ENCODE assay signal across 25 cellular contexts in genomic region chr11:75549370-75549958, GRCh38. TPM values are rescaled to one million over a fixed set of nuclear protein-coding genes. Genes with fewer than 3 reads are reported as not detected.
A peak's percentile ranks its signal among the peaks of the same experiment; 100 is the strongest.
DNase-seq lines count a peak whose midpoint lies in the region; ATAC-seq, FAIRE-seq and TF ChIP-seq lines count a peak whose summit lies in the region.
"Had no signal": no experiment of that assay in that cellular context is flagged by ENCODE, and none has a peak within 500 bp of the region (broad histone marks: within the 10 kb centered on the region; RNA-seq: fewer than 3 reads in every experiment).

No MANE protein-coding gene starts in this region.

- no peak overlapping the region for H2BK120ac ChIP-seq in mesenchymal stem cell (ENCODE audit: low read depth, low read length)

- no peak overlapping the region for H3K9ac ChIP-seq in astrocyte (ENCODE audit: low read length)
- H3K9ac ChIP-seq in mesenchymal stem cell (ENCODE audit: low read length) = no peak overlapping the region
- H3K9ac ChIP-seq: KMS-11 had no signal

- no peak overlapping the region for H2BK5ac ChIP-seq in mesenchymal stem cell (ENCODE audit: low read depth, low read length, poor library complexity, severe bottlenecking)

- H3K4me3 ChIP-seq in astrocyte (ENCODE audit: insufficient read depth, low read depth, low read length) (no peak overlapping the region), mesenchymal stem cell (ENCODE audit: insufficient read depth in 1 of 2, low read depth in 1 of 2, low read length in 2 of 2) (no peak overlapping the region)
- H3K4me3 ChIP-seq: Peyer's patch had no signal

- no peak overlapping the region for H3K23ac ChIP-seq in mesenchymal stem cell (ENCODE audit: low read length in 2 of 2)

- H3K27me3 ChIP-seq in astrocyte (ENCODE audit: insufficient read depth, low read length) (peaks cover 4% of the 10 kb centered on the region), mesenchymal stem cell (ENCODE audit: control insufficient read depth in 1 of 2, insufficient read depth in 1 of 2, low read length in 2 of 2) (peaks cover 3% of the 10 kb centered on the region in 2 experiments)
- H3K27me3 ChIP-seq: Peyer's patch had no signal

- H3K4me1 ChIP-seq in astrocyte (ENCODE audit: insufficient read depth, low read length) (peaks cover 9% of the 10 kb centered on the region), mesenchymal stem cell (ENCODE audit: control insufficient read depth, insufficient read depth, low read depth, low read length) (peaks cover 13% of the 10 kb centered on the region)

- POLR2A ChIA-PET in activated CD4-positive, alpha-beta T cell treated with anti-CD3 and anti-CD28 coated beads for 36 hours (lab: Charles Lee) = no interaction called here

- WGBS in mesenchymal stem cell = 95% methylated on average over 5 of the region's 5 CpGs

- H4K20me1 ChIP-seq in astrocyte (ENCODE audit: insufficient read depth, low read length) = no peaks in the 10 kb centered on the region

- no peak overlapping the region for H4K8ac ChIP-seq in mesenchymal stem cell (ENCODE audit: low read length)

- H2BK15ac ChIP-seq in mesenchymal stem cell (ENCODE audit: low read depth, poor library complexity, severe bottlenecking) = no peak overlapping the region

- peaks cover 2% of the 10 kb centered on the region for H3K4me1 Mint-ChIP-seq in activated CD4-positive, alpha-beta T cell treated with anti-CD3 and anti-CD28 coated beads for 36 hours
- peaks cover 6% of the 10 kb centered on the region for H3K4me1 Mint-ChIP-seq in stimulated activated naive CD8-positive, alpha-beta T cell treated with anti-CD3 and anti-CD28 coated beads, Interleukin-15, amount 100 ng/mL, for 72 hours
- H3K4me1 Mint-ChIP-seq in astrocyte (ENCODE audit: low read depth, unreplicated experiment) = peaks cover 8% of the 10 kb centered on the region

- no peaks in the 10 kb centered on the region for H3K36me3 Mint-ChIP-seq in activated CD4-positive, alpha-beta T cell treated with anti-CD3 and anti-CD28 coated beads for 36 hours (ENCODE audit: low read depth)
- no peaks in the 10 kb centered on the region for H3K36me3 Mint-ChIP-seq in astrocyte (ENCODE audit: low read depth, unreplicated experiment)
- H3K36me3 Mint-ChIP-seq: CD8-positive, alpha-beta T cell had no signal

- H3K79me2 ChIP-seq in astrocyte (ENCODE audit: insufficient read depth, low read length) = no peaks in the 10 kb centered on the region

- H3K14ac ChIP-seq in mesenchymal stem cell (ENCODE audit: low read length in 2 of 2) = no peak overlapping the region

- no peak overlapping the region for H3K27ac ChIP-seq in astrocyte (ENCODE audit: low read depth, low read length)
- no peak overlapping the region for H3K27ac ChIP-seq in mesenchymal stem cell (ENCODE audit: low read length, poor library complexity, severe bottlenecking)
- H3K27ac ChIP-seq: KMS-11, Peyer's patch had no signal

- no peaks in the 10 kb centered on the region for H3K36me3 ChIP-seq in astrocyte (ENCODE audit: insufficient read depth, low read length)
- no peaks in the 10 kb centered on the region for H3K36me3 ChIP-seq in mesenchymal stem cell (ENCODE audit: control insufficient read depth in 1 of 2, insufficient read depth in 2 of 2, low read depth in 1 of 2, low read length in 2 of 2)
- H3K36me3 ChIP-seq: Peyer's patch had no signal

- H3K4ac ChIP-seq in mesenchymal stem cell (ENCODE audit: low read depth in 1 of 2, low read length in 2 of 2) = peak overlapping the region in 1 of 2 experiments; percentile 18

- H2BK12ac ChIP-seq in mesenchymal stem cell (ENCODE audit: low read length in 2 of 2) = no peak overlapping the region

- intact Hi-C loops in activated CD4-positive, alpha-beta T cell treated with anti-CD3 and anti-CD28 coated beads for 36 hours (cut with DNase I, micrococcal nuclease) = no loop called here

- H3K9me3 Mint-ChIP-seq in activated CD4-positive, alpha-beta T cell treated with anti-CD3 and anti-CD28 coated beads for 36 hours (ENCODE audit: low read depth) = no peaks in the 10 kb centered on the region
- no peaks in the 10 kb centered on the region for H3K9me3 Mint-ChIP-seq in stimulated activated naive CD8-positive, alpha-beta T cell treated with anti-CD3 and anti-CD28 coated beads, Interleukin-15, amount 100 ng/mL, for 72 hours
- H3K9me3 Mint-ChIP-seq in astrocyte (ENCODE audit: unreplicated experiment) = no peaks in the 10 kb centered on the region
- H3K9me3 Mint-ChIP-seq: CD8-positive, alpha-beta T cell had no signal

- no peak overlapping the region for H3K27ac Mint-ChIP-seq in activated CD4-positive, alpha-beta T cell treated with anti-CD3 and anti-CD28 coated beads for 36 hours
- peak overlapping the region in 1 of 2 donors; percentile 4 for H3K27ac Mint-ChIP-seq in stimulated activated naive CD8-positive, alpha-beta T cell treated with anti-CD3 and anti-CD28 coated beads, Interleukin-15, amount 100 ng/mL, for 72 hours
- peak overlapping the region; percentile 50 for H3K27ac Mint-ChIP-seq in astrocyte (ENCODE audit: unreplicated experiment)
- H3K27ac Mint-ChIP-seq: CD8-positive, alpha-beta T cell had no signal

- no peaks in the 10 kb centered on the region for H3K9me3 ChIP-seq in astrocyte (ENCODE audit: insufficient read depth, low read depth, low read length)
- no peaks in the 10 kb centered on the region for H3K9me3 ChIP-seq in mesenchymal stem cell (ENCODE audit: control insufficient read depth, low read length)
- H3K9me3 ChIP-seq: Peyer's patch had no signal

- no peak for FAIRE-seq in astrocyte (lab: Jason Lieb, UNC)
- FAIRE-seq: G401.6, GM18507, GM19239 had no signal

- no peaks in the 10 kb centered on the region for H3K79me1 ChIP-seq in mesenchymal stem cell (replicated peaks; ENCODE audit: low read length, poor library complexity, severe bottlenecking)

- H3K4me3 Mint-ChIP-seq in activated CD4-positive, alpha-beta T cell treated with anti-CD3 and anti-CD28 coated beads for 36 hours = no peak overlapping the region
- H3K4me3 Mint-ChIP-seq in stimulated activated naive CD8-positive, alpha-beta T cell treated with anti-CD3 and anti-CD28 coated beads, Interleukin-15, amount 100 ng/mL, for 72 hours = no peak overlapping the region
- no peak overlapping the region for H3K4me3 Mint-ChIP-seq in astrocyte (ENCODE audit: unreplicated experiment)
- H3K4me3 Mint-ChIP-seq: CD8-positive, alpha-beta T cell had no signal

- peak; percentile 67 for ATAC-seq in activated CD4-positive, alpha-beta T cell treated with anti-CD3 and anti-CD28 coated beads for 36 hours
- ATAC-seq in stimulated activated naive CD8-positive, alpha-beta T cell treated with anti-CD3 and anti-CD28 coated beads, Interleukin-15, amount 100 ng/mL, for 72 hours = peak; percentile 78
- no peak for ATAC-seq in stimulated activated naive CD8-positive, alpha-beta T cell treated with anti-CD3 and anti-CD28 coated beads, Interleukin-15, Interleukin-2, amounts not matched to agents 100 U/mL and 50 U/mL, for 24 hours
- ATAC-seq in HG03342 (IDR thresholded peaks at IDR 0.05; ENCODE audit: unreplicated experiment) (no peak), HG02678 (IDR thresholded peaks at IDR 0.05; ENCODE audit: unreplicated experiment) (no peak)
- ATAC-seq: CD8-positive, alpha-beta T cell had no signal

- TF ChIP-seq CTCF in astrocyte (IDR thresholded peaks at IDR 0.05; ENCODE audit: insufficient read depth, low read depth, low read length) = no peak

- H2AK5ac ChIP-seq in mesenchymal stem cell (ENCODE audit: low read length, severe bottlenecking) = no peak overlapping the region

- no peak overlapping the region for H2AFZ ChIP-seq in astrocyte (ENCODE audit: low read depth, low read length)
- no peak overlapping the region for H2AFZ ChIP-seq in mesenchymal stem cell (ENCODE audit: low read depth, low read length)

- H4K91ac ChIP-seq in mesenchymal stem cell (ENCODE audit: low read length) = no peak overlapping the region

- H3K18ac ChIP-seq in mesenchymal stem cell (ENCODE audit: low read depth in 1 of 2, low read length in 2 of 2) = no peak overlapping the region

- CTCF ChIA-PET in activated CD4-positive, alpha-beta T cell treated with anti-CD3 and anti-CD28 coated beads for 36 hours (lab: Charles Lee) = interaction anchor here (0.6 to 1.5 kb wide), 4 partner anchors 11 to 1136 kb away, joined by 3 to 6 read pairs (median 4); no protein-coding TSS in a partner anchor

- DNase-seq in activated CD4-positive, alpha-beta T cell treated with anti-CD3 and anti-CD28 coated beads for 36 hours = no peak
- DNase-seq in activated CD4-positive, alpha-beta T cell treated with anti-CD3 and anti-CD28 coated beads for 48 hours = no peak
- DNase-seq in stimulated activated naive CD8-positive, alpha-beta T cell treated with anti-CD3 and anti-CD28 coated beads, Interleukin-15, amount 100 ng/mL, for 72 hours = no peak
- DNase-seq in stimulated activated naive CD8-positive, alpha-beta T cell treated with anti-CD3 and anti-CD28 coated beads, Interleukin-15, Interleukin-2, amounts not matched to agents 100 U/mL and 50 U/mL, for 24 hours = no peak
- no peak for DNase-seq in astrocyte (ENCODE audit: low read depth)
- no peak for DNase-seq in mesenchymal stem cell
- DNase-seq: AML-193; C1 segment of cervical spinal cord; Calu3; CD8-positive, alpha-beta T cell; DMS153; NCI-H1105; NCI-H146; NCI-H2029; NCI-H2227 treated with DMSO at 0.1 percent for 48 hours; NCI-H510A treated with DMSO at 0.1 percent for 48 hours; NCI-H748 treated with DMSO at 0.1 percent for 48 hours; NK-92 treated with Interleukin-12 subunit alpha and Interleukin-12 subunit beta, amount 100 ng/mL, for 24 hours; Peyer's patch had no signal

- H3K4me2 ChIP-seq in astrocyte (ENCODE audit: low read length) (no peak overlapping the region), mesenchymal stem cell (ENCODE audit: low read length, poor library complexity, severe bottlenecking) (no peak overlapping the region)
- H3K4me2 ChIP-seq: KMS-11 had no signal

- peaks cover 2% of the 10 kb centered on the region for H3K27me3 Mint-ChIP-seq in activated CD4-positive, alpha-beta T cell treated with anti-CD3 and anti-CD28 coated beads for 36 hours
- H3K27me3 Mint-ChIP-seq in stimulated activated naive CD8-positive, alpha-beta T cell treated with anti-CD3 and anti-CD28 coated beads, Interleukin-15, amount 100 ng/mL, for 72 hours = no peaks in the 10 kb centered on the region
- H3K27me3 Mint-ChIP-seq in astrocyte (ENCODE audit: low read depth, unreplicated experiment) = peaks cover 4% of the 10 kb centered on the region

RNA-seq across cellular contexts. Expression of gene SERPINH1, which starts 12.6 kb away (rescaled TPM):
- total RNA-seq in activated CD4-positive, alpha-beta T cell treated with anti-CD3 and anti-CD28 coated beads for 36 hours = 10 to 100 TPM; 20.3 to 23.1 TPM
- total RNA-seq in astrocyte = 768 and 923 TPM in 2 replicates
- 896 TPM for polyA plus RNA-seq in mesenchymal stem cell (2013, experiment 1 of 2)
- 870 TPM for polyA plus RNA-seq in mesenchymal stem cell (2013, experiment 2 of 2)

RNA-seq across cellular contexts. Expression of gene GDPD5, which starts 23.7 kb away (rescaled TPM):
- 10 to 100 TPM; 16.8 to 22.0 TPM for total RNA-seq in activated CD4-positive, alpha-beta T cell treated with anti-CD3 and anti-CD28 coated beads for 36 hours
- total RNA-seq in astrocyte = 6.7 and 9.4 TPM in 2 replicates
- polyA plus RNA-seq in mesenchymal stem cell (2013, experiment 1 of 2) = 1.8 TPM
- 1.4 TPM for polyA plus RNA-seq in mesenchymal stem cell (2013, experiment 2 of 2)

Comparison
In these comparisons a context has a peak if more than half of its experiments do, and no peak if none do; other contexts are left out.
1. ATAC-seq: peak in activated CD4-positive, alpha-beta T cell treated with anti-CD3 and anti-CD28 coated beads for 36 hours (single experiment) and stimulated activated naive CD8-positive, alpha-beta T cell treated with anti-CD3 and anti-CD28 coated beads, Interleukin-15, amount 100 ng/mL, for 72 hours (single experiment); none in stimulated activated naive CD8-positive, alpha-beta T cell treated with anti-CD3 and anti-CD28 coated beads, Interleukin-15, Interleukin-2, amounts not matched to agents 100 U/mL and 50 U/mL, for 24 hours (single experiment), HG03342 (single experiment) and HG02678 (single experiment).
2. RNA of gene SERPINH1, which starts 12.6 kb away (total RNA-seq): 768 to 923 TPM in astrocyte; 20.3 to 23.1 TPM in activated CD4-positive, alpha-beta T cell treated with anti-CD3 and anti-CD28 coated beads for 36 hours; every median in the first group is over 10 times any median in the second.